Comparison of ENCODE assay signal across 17 cellular contexts in the genomic region with DNA sequence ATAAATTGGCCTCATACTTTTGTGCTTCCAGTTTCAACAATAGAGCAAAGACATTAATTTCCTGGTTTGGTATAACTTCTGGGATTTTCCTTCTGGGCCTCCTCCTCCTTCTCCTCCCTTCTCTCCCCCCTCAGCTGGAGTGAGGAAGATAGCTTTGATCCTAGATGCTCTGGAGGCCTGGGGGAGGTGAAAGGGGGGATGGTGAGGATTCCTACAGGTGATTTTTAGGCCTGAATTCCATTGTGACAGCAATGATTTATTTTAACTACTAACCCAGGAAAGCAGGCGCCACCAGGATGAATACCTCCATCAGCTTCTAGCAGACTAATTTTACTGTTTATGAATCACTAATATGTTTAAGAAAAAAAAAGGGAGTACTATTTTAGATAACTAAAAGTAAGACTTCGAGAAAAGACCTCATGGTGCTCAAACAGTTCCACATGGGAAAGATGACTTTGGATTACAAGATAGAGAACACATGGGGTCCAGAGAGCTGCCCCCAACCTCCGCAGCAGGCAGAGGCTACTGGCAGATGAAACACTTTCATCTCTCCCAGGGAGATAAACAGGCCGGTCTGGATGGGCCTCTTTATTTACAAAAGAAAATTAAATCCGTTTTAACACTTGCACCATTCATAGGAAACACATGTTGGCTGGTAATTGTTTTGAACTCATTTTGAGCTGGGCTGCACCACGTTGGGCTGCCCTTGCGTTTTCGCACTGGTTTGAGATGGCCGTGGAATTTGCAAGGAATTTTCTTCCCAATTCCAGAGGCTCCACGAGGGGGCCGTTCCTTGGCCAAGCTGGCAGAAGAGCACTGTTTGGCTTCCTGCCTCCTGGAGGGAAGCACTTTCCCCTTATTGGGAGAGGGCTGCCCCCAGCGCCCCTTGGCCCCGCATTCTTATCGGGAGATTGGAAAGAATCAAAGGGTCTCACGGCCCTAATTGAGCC.
DNase-seq lines count a peak whose midpoint lies in the region; ATAC-seq and TF ChIP-seq lines count a peak whose summit lies in the region.
"Had no signal": no experiment of that assay in that cellular context is flagged by ENCODE, and none has a peak within 500 bp of the region (broad histone marks: within the 10 kb centered on the region; RNA-seq: fewer than 3 reads in every experiment).

No MANE protein-coding gene starts in this region.

- intact Hi-C loops in right cardiac atrium (cut with DNase I): no loop called here
- intact Hi-C loops in naive thymus-derived CD4-positive, alpha-beta T cell (cut with micrococcal nuclease): no loop called here

- H3K27me3 Mint-ChIP-seq in naive thymus-derived CD4-positive, alpha-beta T cell: no peaks in the 10 kb centered on the region
- H3K27me3 Mint-ChIP-seq: activated T-cell treated with anti-CD3 and anti-CD28 coated beads, Interleukin-2, amount 50 U/mL, for 24 hours had no signal

- H3K4me1 ChIP-seq in right cardiac atrium (ENCODE audit: control insufficient read depth, insufficient read depth, low read length) (peaks cover 5% of the 10 kb centered on the region), right atrium auricular region (no peaks in the 10 kb centered on the region)
- no peaks in the 10 kb centered on the region for H3K4me1 ChIP-seq in naive thymus-derived CD4-positive, alpha-beta T cell (ENCODE audit: control insufficient read depth in 2 of 2, insufficient read depth in 2 of 2, low read length in 2 of 2)
- H3K4me1 ChIP-seq: A549 had no signal

- TF ChIP-seq CTCF in right atrium auricular region (IDR thresholded peaks at IDR 0.05) (no peak), choroid plexus epithelial cell (conservative IDR thresholded peaks at IDR 0.05; ENCODE audit: low read depth, low read length) (peak; percentile 13)

- no peak overlapping the region for H3K4me3 Mint-ChIP-seq in naive thymus-derived CD4-positive, alpha-beta T cell
- H3K4me3 Mint-ChIP-seq: activated T-cell treated with anti-CD3 and anti-CD28 coated beads, Interleukin-2, amount 50 U/mL, for 24 hours; immature natural killer cell had no signal

- CTCF ChIA-PET in naive thymus-derived CD4-positive, alpha-beta T cell (lab: Charles Lee): no interaction called here

- H3K27ac ChIP-seq in right cardiac atrium (ENCODE audit: low read length): no peak overlapping the region
- no peak overlapping the region for H3K27ac ChIP-seq in right atrium auricular region
- no peak overlapping the region for H3K27ac ChIP-seq in naive thymus-derived CD4-positive, alpha-beta T cell (ENCODE audit: low read depth, low read length)
- H3K27ac ChIP-seq: A549, spleen, tibial nerve had no signal

- H3K4me3 ChIP-seq in right cardiac atrium (ENCODE audit: low read length) (no peak overlapping the region), right atrium auricular region (peak overlapping the region in 1 of 2 donors; percentile 28), choroid plexus epithelial cell (ENCODE audit: low read depth, low read length) (no peak overlapping the region)
- no peak overlapping the region for H3K4me3 ChIP-seq in naive thymus-derived CD4-positive, alpha-beta T cell (ENCODE audit: low read length)
- H3K4me3 ChIP-seq: A549, HAP-1, spleen, tibial nerve had no signal

- ATAC-seq in right cardiac atrium (no peak), HG02678 (IDR thresholded peaks at IDR 0.05; ENCODE audit: unreplicated experiment) (no peak), GM21723 (IDR thresholded peaks at IDR 0.05; ENCODE audit: unreplicated experiment) (no peak)
- no peak for ATAC-seq in naive thymus-derived CD4-positive, alpha-beta T cell
- ATAC-seq: A549 had no signal

- WGBS in right cardiac atrium: 37% methylated on average over 15 of the region's 15 CpGs

- POLR2A ChIA-PET in naive thymus-derived CD4-positive, alpha-beta T cell (lab: Charles Lee): no interaction called here

- no peaks in the 10 kb centered on the region for H3K27me3 ChIP-seq in right cardiac atrium (ENCODE audit: control insufficient read depth, insufficient read depth)
- H3K27me3 ChIP-seq in right atrium auricular region: no peaks in the 10 kb centered on the region
- no peaks in the 10 kb centered on the region for H3K27me3 ChIP-seq in naive thymus-derived CD4-positive, alpha-beta T cell (ENCODE audit: control insufficient read depth in 2 of 2, insufficient read depth in 2 of 2, low read length in 2 of 2)
- H3K27me3 ChIP-seq: spleen, tibial nerve had no signal

- peaks cover 0 to 5% (median 0%) of the 10 kb centered on the region in 7 donors for H3K4me1 Mint-ChIP-seq in naive thymus-derived CD4-positive, alpha-beta T cell

- H3K9me3 Mint-ChIP-seq in naive thymus-derived CD4-positive, alpha-beta T cell: no peaks in the 10 kb centered on the region
- H3K9me3 Mint-ChIP-seq: activated T-cell treated with anti-CD3 and anti-CD28 coated beads, Interleukin-2, amount 50 U/mL, for 24 hours; brain; immature natural killer cell had no signal

- H3K36me3 ChIP-seq in right atrium auricular region: no peaks in the 10 kb centered on the region
- no peaks in the 10 kb centered on the region for H3K36me3 ChIP-seq in naive thymus-derived CD4-positive, alpha-beta T cell (ENCODE audit: control insufficient read depth in 2 of 3, insufficient read depth in 3 of 3, low read length in 3 of 3)
- H3K36me3 ChIP-seq: HAP-1, spleen had no signal

- H3K27ac Mint-ChIP-seq in naive thymus-derived CD4-positive, alpha-beta T cell: no peak overlapping the region
- H3K27ac Mint-ChIP-seq: activated T-cell treated with anti-CD3 and anti-CD28 coated beads, Interleukin-2, amount 50 U/mL, for 24 hours; immature natural killer cell had no signal

- H3K36me3 Mint-ChIP-seq in naive thymus-derived CD4-positive, alpha-beta T cell: peaks cover 0 to 21% (median 16%) of the 10 kb centered on the region in 5 donors
- H3K36me3 Mint-ChIP-seq: brain had no signal

- no peaks in the 10 kb centered on the region for H3K9me3 ChIP-seq in right cardiac atrium (ENCODE audit: control insufficient read depth, low read length)
- H3K9me3 ChIP-seq in right atrium auricular region: no peaks in the 10 kb centered on the region
- H3K9me3 ChIP-seq in naive thymus-derived CD4-positive, alpha-beta T cell (ENCODE audit: control insufficient read depth in 2 of 3, low read length in 3 of 3): no peaks in the 10 kb centered on the region
- H3K9me3 ChIP-seq: A549, HAP-1, spleen, tibial nerve had no signal

- DNase-seq in right cardiac atrium (peak in 2 of 3 donors; percentile 54 to 62), right atrium auricular region (ENCODE audit: low spot score) (no peak), choroid plexus epithelial cell (ENCODE audit: low read depth) (peak; percentile 33), kidney glomerular epithelial cell (lab: John Stamatoyannopoulos, UW) (peak; percentile 52), T1000 (lab: John Stamatoyannopoulos, UW) (no peak)
- DNase-seq in naive thymus-derived CD4-positive, alpha-beta T cell: no peak
- DNase-seq: activated T-cell treated with anti-CD3 and anti-CD28 coated beads, Interleukin-2, amount 50 U/mL, for 24 hours; immature natural killer cell; KG1; NCI-H2029 treated with DMSO at 0.1 percent for 48 hours; spleen had no signal

Comparison
In these comparisons a context has a peak if more than half of its experiments do, and no peak if none do; other contexts are left out.
1. DNase-seq: peak in right cardiac atrium (2 of 3), choroid plexus epithelial cell (single experiment) and kidney glomerular epithelial cell (single experiment); none in right atrium auricular region (single experiment), naive thymus-derived CD4-positive, alpha-beta T cell (0 of 9) and T1000 (single experiment).